In genomic region chr2:196200557-196200956, GRCh38 we compare ENCODE assay signal across 10 cellular contexts.
DNase-seq lines count a peak whose midpoint lies in the region; ATAC-seq, FAIRE-seq and TF ChIP-seq lines count a peak whose summit lies in the region.
"Had no signal": no experiment of that assay in that cellular context is flagged by ENCODE, and none has a peak within 500 bp of the region (broad histone marks: within the 10 kb centered on the region; RNA-seq: fewer than 3 reads in every experiment).

No MANE protein-coding gene starts in this region.

- TF ChIP-seq CTCF in MM.1S (IDR thresholded peaks at IDR 0.05; ENCODE audit: low read length), result no peak
- no peak for TF ChIP-seq CTCF in D721Med (IDR thresholded peaks at IDR 0.05; ENCODE audit: insufficient read depth, missing control alignments)

- no peaks in the 10 kb centered on the region for H3F3A ChIP-seq in MM.1S (ENCODE audit: insufficient read depth, low read length)

- peak overlapping the region; percentile 5; the same call in 1 of the 2 replicates for H2AFZ ChIP-seq in MM.1S (ENCODE audit: low read length)

- H3K4me3 ChIP-seq in MM.1S (ENCODE audit: low read length), result no peak overlapping the region

- H3K9me3 ChIP-seq in MM.1S (replicated peaks; ENCODE audit: insufficient read depth, low read length), result no peaks in the 10 kb centered on the region

- ATAC-seq in HG02642 (IDR thresholded peaks at IDR 0.05; ENCODE audit: poor library complexity, unreplicated experiment), result peak; percentile 99
- ATAC-seq: Right ventricle myocardium inferior had no signal

- DNase-seq in activated naive CD4-positive, alpha-beta T cell treated with Interleukin-2 at 50 U/mL for 16 hours, result peak; percentile 40
- DNase-seq in activated naive CD4-positive, alpha-beta T cell (lab: John Stamatoyannopoulos, UW), result no peak
- DNase-seq in MM.1S (peak; percentile 28), D721Med (ENCODE audit: insufficient read length, low spot score) (no peak), GDM1 (lab: John Stamatoyannopoulos, UW) (no peak), NCI-H524 (lab: John Stamatoyannopoulos, UW) (no peak)
- peak; percentile 25 for DNase-seq in stimulated activated naive CD4-positive, alpha-beta T cell treated with Interleukin-2 at 50 U/mL for 16 hours (lab: John Stamatoyannopoulos, UW)
- DNase-seq: hypothalamus had no signal

- H3K27me3 ChIP-seq in MM.1S (replicated peaks; ENCODE audit: insufficient read depth, low read length), result no peaks in the 10 kb centered on the region

- H3K9me2 ChIP-seq in MM.1S (replicated peaks; ENCODE audit: insufficient read depth, low read length), result no peaks in the 10 kb centered on the region

- no peak overlapping the region for H3K27ac ChIP-seq in MM.1S (ENCODE audit: low read length)

- peaks cover 9% of the 10 kb centered on the region; the same call in 1 of the 2 replicates for H3K4me1 ChIP-seq in MM.1S (ENCODE audit: low read length)

- no peak for FAIRE-seq in D721Med (lab: Jason Lieb, UNC)

- peak overlapping the region; percentile 12; the same call in 1 of the 2 replicates for H3K4me2 ChIP-seq in MM.1S (ENCODE audit: low read depth, low read length)

- no peaks in the 10 kb centered on the region for H3K79me2 ChIP-seq in MM.1S (ENCODE audit: low read length)

- no peak overlapping the region for H3K9ac ChIP-seq in MM.1S (ENCODE audit: low read length)

- H4K20me1 ChIP-seq in MM.1S (ENCODE audit: insufficient read depth, low read length), result no peaks in the 10 kb centered on the region

- H3K36me3 ChIP-seq in MM.1S (replicated peaks; ENCODE audit: insufficient read depth, low read length), result no peaks in the 10 kb centered on the region

Comparison
In these comparisons a context has a peak if more than half of its experiments do, and no peak if none do; other contexts are left out.
1. DNase-seq: peak in activated naive CD4-positive, alpha-beta T cell treated with Interleukin-2 at 50 U/mL for 16 hours (single experiment), MM.1S (single experiment) and stimulated activated naive CD4-positive, alpha-beta T cell treated with Interleukin-2 at 50 U/mL for 16 hours (single experiment); none in activated naive CD4-positive, alpha-beta T cell (0 of 4), D721Med (single experiment), GDM1 (single experiment) and NCI-H524 (0 of 2).